ENCODE assay signal across 9 cellular contexts in genomic region chr5:56183507-56183906, GRCh38. TPM values are rescaled to one million over a fixed set of nuclear protein-coding genes. Genes with fewer than 3 reads are reported as not detected.
DNase-seq lines count a peak whose midpoint lies in the region; ATAC-seq and TF ChIP-seq lines count a peak whose summit lies in the region.
"Had no signal": no experiment of that assay in that cellular context is flagged by ENCODE, and none has a peak within 500 bp of the region (broad histone marks: within the 10 kb centered on the region; RNA-seq: fewer than 3 reads in every experiment).

No MANE protein-coding gene starts in this region.

- CTCF ChIA-PET in activated B cell treated with CpG ODN at 0.5 μM for 24 hours (lab: Charles Lee), result no interaction called here

- H3K4me3 Mint-ChIP-seq in activated B cell treated with CpG ODN at 0.5 μM for 24 hours, result no peak overlapping the region

- ATAC-seq in activated B cell treated with CpG ODN at 0.5 μM for 24 hours (ENCODE audit: low read depth), result peak; percentile 25
- no peak for ATAC-seq in GM21367 (IDR thresholded peaks at IDR 0.05; ENCODE audit: unreplicated experiment)
- no peak for ATAC-seq in body of pancreas

- no peaks in the 10 kb centered on the region for H3K36me3 ChIP-seq in suprapubic skin
- no peaks in the 10 kb centered on the region for H3K36me3 ChIP-seq in body of pancreas (replicated peaks in 1 of 2; ENCODE audit: insufficient read depth in 1 of 2, low read depth in 2 of 2)

- TF ChIP-seq EP300 in suprapubic skin (IDR thresholded peaks at IDR 0.05), result no peak

- TF ChIP-seq CTCF in activated B cell treated with CpG ODN at 0.5 μM for 24 hours (IDR thresholded peaks at IDR 0.05) (no peak), suprapubic skin (IDR thresholded peaks at IDR 0.05) (no peak), body of pancreas (IDR thresholded peaks at IDR 0.05) (no peak)

- intact Hi-C loops in activated B cell treated with CpG ODN at 0.5 μM for 24 hours (cut with micrococcal nuclease) (no loop called here), body of pancreas (cut with DNase I) (loop anchor here (10.0 kb wide), 1 partner anchor 209 kb away; no protein-coding TSS in a partner anchor)

- H3K4me3 ChIP-seq in suprapubic skin, result no peak overlapping the region
- H3K4me3 ChIP-seq in body of pancreas, result no peak overlapping the region

- H3K27me3 ChIP-seq in suprapubic skin (no peaks in the 10 kb centered on the region), body of pancreas (no peaks in the 10 kb centered on the region)

- POLR2A ChIA-PET in activated B cell treated with CpG ODN at 0.5 μM for 24 hours (lab: Charles Lee), result no interaction called here

- H3K27ac Mint-ChIP-seq in activated B cell treated with CpG ODN at 0.5 μM for 24 hours, result no peak overlapping the region

- 76% methylated on average over 4 of the region's 4 CpGs for WGBS in suprapubic skin
- 61 to 71% methylated on average over 4 of the region's 4 CpGs for WGBS in body of pancreas, 2 donors

- no peaks in the 10 kb centered on the region for H3K36me3 Mint-ChIP-seq in activated B cell treated with CpG ODN at 0.5 μM for 24 hours (ENCODE audit: low read depth)

- no peaks in the 10 kb centered on the region for H3K9me3 ChIP-seq in suprapubic skin
- no peaks in the 10 kb centered on the region for H3K9me3 ChIP-seq in body of pancreas

- H3K4me1 ChIP-seq in suprapubic skin (no peaks in the 10 kb centered on the region), body of pancreas (no peaks in the 10 kb centered on the region)

- H3K27me3 Mint-ChIP-seq in activated B cell treated with CpG ODN at 0.5 μM for 24 hours, result peaks cover 5% of the 10 kb centered on the region

- DNase-seq in AG08395 (ENCODE audit: low spot score) (peak; percentile 62), HCEC 1CT (peak; percentile 90), activated B cell treated with CpG ODN at 0.5 μM for 24 hours (no peak), iris pigment epithelial cell (ENCODE audit: low read depth) (peak; percentile 97), GOT3 (lab: John Stamatoyannopoulos, UW) (no peak), suprapubic skin (ENCODE audit: low spot score in 2 of 2) (no peak), body of pancreas (no peak)
- DNase-seq: activated CD4-positive, alpha-beta T cell treated with anti-CD3 and anti-CD28 coated beads for 4 hours had no signal

- no peaks in the 10 kb centered on the region for H3K9me3 Mint-ChIP-seq in activated B cell treated with CpG ODN at 0.5 μM for 24 hours

- TF ChIP-seq POLR2A in suprapubic skin (IDR thresholded peaks at IDR 0.05) (no peak), body of pancreas (IDR thresholded peaks at IDR 0.05) (no peak)

- no peaks in the 10 kb centered on the region for H3K4me1 Mint-ChIP-seq in activated B cell treated with CpG ODN at 0.5 μM for 24 hours

- H3K27ac ChIP-seq in suprapubic skin (no peak overlapping the region), body of pancreas (no peak overlapping the region)

RNA-seq across cellular contexts. Expression of gene ANKRD55, which starts 49.6 kb away (rescaled TPM):
- total RNA-seq in activated B cell treated with CpG ODN at 0.5 μM for 24 hours, result not detected in 2 replicates
- total RNA-seq in suprapubic skin, result under 1 TPM in 1 of 4 donors, not detected in 3; 0.23 TPM
- total RNA-seq in body of pancreas, result not detected

Comparison
In these comparisons a context has a peak if more than half of its experiments do, and no peak if none do; other contexts are left out.
1. DNase-seq: peak in AG08395 (single experiment), HCEC 1CT (single experiment) and iris pigment epithelial cell (single experiment); none in activated B cell treated with CpG ODN at 0.5 μM for 24 hours (single experiment), GOT3 (single experiment), suprapubic skin (0 of 2) and body of pancreas (0 of 4).